ENCODE assay signal across 8 cellular contexts in genomic region chr17:48024149-48025039, GRCh38. TPM values are rescaled to one million over a fixed set of nuclear protein-coding genes. Genes with fewer than 3 reads are reported as not detected.
DNase-seq lines count a peak whose midpoint lies in the region; ATAC-seq, FAIRE-seq and TF ChIP-seq lines count a peak whose summit lies in the region.

No MANE protein-coding gene starts in this region.

- H3K27ac Mint-ChIP-seq in MCF 10A (ENCODE audit: low read depth, unreplicated experiment), result peak overlapping the region; percentile 100

- peaks cover 10% of the 10 kb centered on the region for H3K36me3 Mint-ChIP-seq in MCF 10A (ENCODE audit: insufficient read depth, unreplicated experiment)

- no peaks in the 10 kb centered on the region for H3K36me3 ChIP-seq in kidney (ENCODE audit: control insufficient read depth in 1 of 2, insufficient read depth in 2 of 2, low read length in 2 of 2)

- no peaks in the 10 kb centered on the region for H3K9me3 Mint-ChIP-seq in MCF 10A (ENCODE audit: unreplicated experiment)

- peak overlapping the region; percentile 59 to 80 for H3K27ac ChIP-seq in kidney (ENCODE audit: low read depth in 2 of 2, low read length in 2 of 2)

- POLR2A ChIA-PET in MCF 10A (lab: Yijun Ruan, JAX), result interaction anchor here (0.6 to 5.0 kb wide), 29 partner anchors 22 to 647 kb away, joined by 3 to 220 read pairs (median 4); partner anchors contain the start of genes CBX1, CDK5RAP3, NFE2L1 and PNPO
- POLR2A ChIA-PET in GM10248 (lab: Yijun Ruan, JAX), result no interaction called here

- no peak for FAIRE-seq in kidney (lab: Jason Lieb, UNC)
- FAIRE-seq in HTR-8/SVneo (lab: Jason Lieb, UNC), result no peak

- peak overlapping the region in 1 of 2 donors; percentile 40 for H3K9ac ChIP-seq in kidney (ENCODE audit: low read length in 2 of 2)

- TF ChIP-seq CTCF in MCF 10A (IDR thresholded peaks at IDR 0.05; ENCODE audit: unreplicated experiment) (no peak), kidney (IDR thresholded peaks at IDR 0.05; ENCODE audit: borderline replicate concordance, extremely low read depth, insufficient read depth) (no peak), GM10248 (IDR thresholded peaks at IDR 0.05; ENCODE audit: control extremely low read depth, extremely low read depth, low read depth, missing control alignments) (no peak)

- H3K9me3 ChIP-seq in kidney (ENCODE audit: control insufficient read depth in 1 of 2, low read length in 2 of 2), result no peaks in the 10 kb centered on the region

- H3K27me3 Mint-ChIP-seq in MCF 10A (ENCODE audit: insufficient read depth, unreplicated experiment), result no peaks in the 10 kb centered on the region

- TSS peak; percentile 88 for BruUV-seq in MCF 10A (replicated peaks; lab: Mats Ljungman, UMichigan)

- H3K4me1 Mint-ChIP-seq in MCF 10A (ENCODE audit: insufficient read depth, unreplicated experiment), result peaks cover 38% of the 10 kb centered on the region

- peak; percentile 8 for ATAC-seq in HG02884 (IDR thresholded peaks at IDR 0.05; ENCODE audit: unreplicated experiment)
- ATAC-seq in SK-N-SH treated with all-trans-retinoic acid at 6 μM for 48 hours, result peak; percentile 42

- peak; percentile 69 for DNase-seq in DMS53 treated with DMSO at 0.1 percent for 48 hours (lab: John Stamatoyannopoulos, UW; ENCODE audit: unreplicated experiment)
- peak; percentile 79 for DNase-seq in MCF 10A (ENCODE audit: unreplicated experiment)
- peak; percentile 89 for DNase-seq in kidney
- DNase-seq in stimulated activated CD4-positive, alpha-beta T cell treated with anti-CD3 and anti-CD28 coated beads, Interleukin-4, amount 100 ng/mL, for 1 hour, result peak; percentile 31
- DNase-seq in HTR-8/SVneo (ENCODE audit: insufficient read length, low spot score), result no peak
- no peak for DNase-seq in GM10248 (ENCODE audit: extremely low spot score)

- intact Hi-C loops in MCF 10A (cut with micrococcal nuclease) (loop anchor here (1.0 kb wide), 2 partner anchors 107 to 594 kb away; no protein-coding TSS in a partner anchor), kidney (cut with DNase I) (loop anchor here (10.0 kb wide), 1 partner anchor 110 kb away; no protein-coding TSS in a partner anchor)

- CTCF ChIA-PET in MCF 10A (lab: Yijun Ruan, JAX) (interaction anchor here (0.6 to 7.1 kb wide), 15 partner anchors 20 to 1266 kb away, joined by 3 to 202 read pairs (median 7); partner anchors contain the start of gene SNX11), GM10248 (lab: Yijun Ruan, JAX) (interaction anchor here (0.9 to 7.4 kb wide), 28 partner anchors 10 to 588 kb away, joined by 3 to 195 read pairs (median 7); partner anchors contain the start of genes CDK5RAP3, NFE2L1 and SNX11)

- H3K4me1 ChIP-seq in kidney (ENCODE audit: control insufficient read depth in 1 of 2, insufficient read depth in 1 of 2, low read depth in 1 of 2, low read length in 2 of 2), result peaks cover 16 to 24% of the 10 kb centered on the region in 2 donors

- H3K4me3 ChIP-seq in kidney (ENCODE audit: low read length in 2 of 2), result peak overlapping the region; percentile 65 to 73

- peak overlapping the region; percentile 90 for H3K4me3 Mint-ChIP-seq in MCF 10A (ENCODE audit: unreplicated experiment)

TF ChIP-seq in SK-N-SH treated with all-trans-retinoic acid at 6 μM for 48 hours, 23 proteins besides CTCF, POLR2A, EP300 and RAD21:
- peak; percentile 42; the same call in 1 of the 2 replicates for TF ChIP-seq PATZ1 (CRISPR knock-in tag; IDR thresholded peaks at IDR 0.05; ENCODE audit: borderline replicate concordance)
- TF ChIP-seq ARNTL (CRISPR knock-in tag; IDR thresholded peaks at IDR 0.05; ENCODE audit: borderline replicate concordance, low read depth), result no peak

RNA-seq across cellular contexts. Expression of gene COPZ2, which starts 13.2 kb away (rescaled TPM):
- 2.5 TPM in 1 of 2 replicates, not detected in the other for total RNA-seq in MCF 10A (2022)
- 24.9 TPM for total RNA-seq in kidney
- polyA plus RNA-seq in kidney (ENCODE audit: insufficient read depth, low read depth, low replicate concordance), result 38.2 TPM

RNA-seq across cellular contexts. Expression of gene NFE2L1, which starts 23.8 kb away (rescaled TPM):
- total RNA-seq in MCF 10A (2022) (235 and 315 TPM in 2 replicates), kidney (254 TPM)
- 146 TPM for polyA plus RNA-seq in kidney (ENCODE audit: insufficient read depth, low read depth, low replicate concordance)

RNA-seq across cellular contexts. Expression of gene CDK5RAP3, which starts 53.5 kb away (rescaled TPM):
- total RNA-seq in MCF 10A (2022) (132 and 149 TPM in 2 replicates), kidney (208 TPM)
- 140 TPM for polyA plus RNA-seq in kidney (ENCODE audit: insufficient read depth, low read depth, low replicate concordance)

Comparison
In these comparisons a context has a peak if more than half of its experiments do, and no peak if none do; other contexts are left out.
1. DNase-seq: peak in DMS53 treated with DMSO at 0.1 percent for 48 hours (single experiment), MCF 10A (single experiment), kidney (single experiment) and stimulated activated CD4-positive, alpha-beta T cell treated with anti-CD3 and anti-CD28 coated beads, Interleukin-4, amount 100 ng/mL, for 1 hour (single experiment); none in HTR-8/SVneo (single experiment) and GM10248 (single experiment).